Comparison of ENCODE assay signal across 14 cellular contexts in genomic region chr15:74233373-74233772, GRCh38. TPM values are rescaled to one million over a fixed set of nuclear protein-coding genes. Genes with fewer than 3 reads are reported as not detected.
DNase-seq lines count a peak whose midpoint lies in the region; ATAC-seq and TF ChIP-seq lines count a peak whose summit lies in the region.
"Had no signal": no experiment of that assay in that cellular context is flagged by ENCODE, and none has a peak within 500 bp of the region (broad histone marks: within the 10 kb centered on the region; RNA-seq: fewer than 3 reads in every experiment).

No MANE protein-coding gene starts in this region.

- H3K4me1 ChIP-seq in HEK293 (ENCODE audit: control insufficient read depth, insufficient read depth, low read length) (peaks cover 7% of the 10 kb centered on the region), mesenchymal stem cell (ENCODE audit: control insufficient read depth, insufficient read depth, low read depth, low read length) (peaks cover 25% of the 10 kb centered on the region), neural progenitor cell (peaks cover 20% of the 10 kb centered on the region), HAP-1 (peaks cover 7% of the 10 kb centered on the region)

- no peak overlapping the region for H3K4ac ChIP-seq in mesenchymal stem cell (ENCODE audit: low read depth in 1 of 2, low read length in 2 of 2)

- intact Hi-C loops in CD14-positive monocyte (cut with micrococcal nuclease) = no loop called here

- H3K4me3 ChIP-seq in HEK293 (ENCODE audit: low read depth, low read length) (no peak overlapping the region), mesenchymal stem cell (ENCODE audit: insufficient read depth in 1 of 2, low read depth in 1 of 2, low read length in 2 of 2) (no peak overlapping the region), neural progenitor cell (no peak overlapping the region), HAP-1 (no peak overlapping the region)

- WGBS in mesenchymal stem cell = 70% methylated on average over 6 of the region's 6 CpGs

- POLR2A ChIA-PET in HEK293 (lab: Yijun Ruan, JAX) = interaction anchor here (1.1 to 1.2 kb wide), 2 partner anchors 9 to 12 kb away, joined by 3 to 4 read pairs; no protein-coding TSS in a partner anchor

- H3K4me2 ChIP-seq in mesenchymal stem cell (ENCODE audit: low read length, poor library complexity, severe bottlenecking) = no peak overlapping the region
- H3K4me2 ChIP-seq in neural progenitor cell = no peak overlapping the region

- H3K27ac ChIP-seq in HEK293 (ENCODE audit: extremely low read depth, low read depth, low read length) (no peak overlapping the region), mesenchymal stem cell (ENCODE audit: low read length, poor library complexity, severe bottlenecking) (no peak overlapping the region), neural progenitor cell (no peak overlapping the region)

- no peak overlapping the region for H2BK120ac ChIP-seq in mesenchymal stem cell (ENCODE audit: low read depth, low read length)

- no peaks in the 10 kb centered on the region for H4K20me1 ChIP-seq in neural progenitor cell (ENCODE audit: low read depth)

- CTCF ChIA-PET in HEK293 (lab: Yijun Ruan, JAX) = interaction anchor here (0.8 to 1.5 kb wide), 4 partner anchors 10 to 269 kb away, joined by 3 to 5 read pairs (median 4); no protein-coding TSS in a partner anchor

- H3K14ac ChIP-seq in mesenchymal stem cell (ENCODE audit: low read length in 2 of 2) = no peak overlapping the region

- no peak overlapping the region for H3K18ac ChIP-seq in mesenchymal stem cell (ENCODE audit: low read depth in 1 of 2, low read length in 2 of 2)

- H3K9me3 Mint-ChIP-seq in neural progenitor cell = no peaks in the 10 kb centered on the region
- H3K9me3 Mint-ChIP-seq in CD14-positive monocyte = peaks cover 0 to 2% (median 0%) of the 10 kb centered on the region in 7 donors
- H3K9me3 Mint-ChIP-seq: CD8-positive, alpha-beta memory T cell had no signal

- TF ChIP-seq CTCF in HEK293 (tag by site-specific recombination; IDR thresholded peaks at IDR 0.05) (no peak), neural progenitor cell (IDR thresholded peaks at IDR 0.05) (no peak), CD14-positive monocyte (IDR thresholded peaks at IDR 0.05) (no peak)

- no peak overlapping the region for H4K8ac ChIP-seq in mesenchymal stem cell (ENCODE audit: low read length)

- H3K27me3 Mint-ChIP-seq in neural progenitor cell (ENCODE audit: insufficient read depth, low read depth) (peaks cover 38% of the 10 kb centered on the region), CD14-positive monocyte (ENCODE audit: low read depth in 3 of 3) (peaks cover 5 to 7% (median 5%) of the 10 kb centered on the region in 3 donors)

- H3K9me3 ChIP-seq in HEK293 (ENCODE audit: control insufficient read depth, insufficient read depth, low read depth, low read length) (no peaks in the 10 kb centered on the region), mesenchymal stem cell (ENCODE audit: control insufficient read depth, low read length) (no peaks in the 10 kb centered on the region), neural progenitor cell (ENCODE audit: low read depth) (no peaks in the 10 kb centered on the region), HAP-1 (no peaks in the 10 kb centered on the region)

- peaks cover 5 to 26% of the 10 kb centered on the region in 2 experiments for H3K27me3 ChIP-seq in mesenchymal stem cell (ENCODE audit: control insufficient read depth in 1 of 2, insufficient read depth in 1 of 2, low read length in 2 of 2)
- H3K27me3 ChIP-seq in neural progenitor cell = no peaks in the 10 kb centered on the region
- no peaks in the 10 kb centered on the region for H3K27me3 ChIP-seq in HAP-1 (ENCODE audit: low read depth)

- H2AFZ ChIP-seq in mesenchymal stem cell (ENCODE audit: low read depth, low read length) = no peak overlapping the region
- no peak overlapping the region for H2AFZ ChIP-seq in neural progenitor cell (replicated peaks)

- H2BK15ac ChIP-seq in mesenchymal stem cell (ENCODE audit: low read depth, poor library complexity, severe bottlenecking) = no peak overlapping the region

- H3F3A ChIP-seq in neural progenitor cell (ENCODE audit: low read depth) = peaks cover 6% of the 10 kb centered on the region

- H3K79me1 ChIP-seq in mesenchymal stem cell (replicated peaks; ENCODE audit: low read length, poor library complexity, severe bottlenecking) = no peaks in the 10 kb centered on the region

- H4K91ac ChIP-seq in mesenchymal stem cell (ENCODE audit: low read length) = no peak overlapping the region

- H3K36me3 ChIP-seq in HEK293 (ENCODE audit: control insufficient read depth in 2 of 2, insufficient read depth in 1 of 2, low read length in 2 of 2) (no peaks in the 10 kb centered on the region), mesenchymal stem cell (ENCODE audit: control insufficient read depth in 1 of 2, insufficient read depth in 2 of 2, low read depth in 1 of 2, low read length in 2 of 2) (no peaks in the 10 kb centered on the region), neural progenitor cell (no peaks in the 10 kb centered on the region), HAP-1 (replicated peaks) (no peaks in the 10 kb centered on the region)

- DNase-seq in mesenchymal stem cell (no peak), neural progenitor cell (ENCODE audit: low spot score) (no peak), CD14-positive monocyte (ENCODE audit: low spot score) (no peak), NCI-H69 (lab: John Stamatoyannopoulos, UW) (no peak), HAP-1 (ENCODE audit: low spot score in 2 of 2) (no peak)
- DNase-seq: CD8-positive, alpha-beta memory T cell; GOT3; IMR-90; KBM-7 had no signal

- no peak overlapping the region for H3K9ac ChIP-seq in mesenchymal stem cell (ENCODE audit: low read length)
- H3K9ac ChIP-seq in neural progenitor cell = no peak overlapping the region

- H3K79me2 ChIP-seq in neural progenitor cell (ENCODE audit: low read depth) = no peaks in the 10 kb centered on the region

- no peak overlapping the region for H2BK5ac ChIP-seq in mesenchymal stem cell (ENCODE audit: low read depth, low read length, poor library complexity, severe bottlenecking)

- H3K23ac ChIP-seq in mesenchymal stem cell (ENCODE audit: low read length in 2 of 2) = no peak overlapping the region

- ATAC-seq in GM19452 (IDR thresholded peaks at IDR 0.05; ENCODE audit: unreplicated experiment) = no peak
- ATAC-seq: HCT116 had no signal

- in situ Hi-C loops in HAP-1 (cut with MboI; ENCODE audit: low sequenced_read_pairs) = no loop called here

- H3K4me3 Mint-ChIP-seq in neural progenitor cell (peak overlapping the region; percentile 15), CD14-positive monocyte (no peak overlapping the region)
- H3K4me3 Mint-ChIP-seq: CD8-positive, alpha-beta memory T cell had no signal

- H3K4me1 Mint-ChIP-seq in neural progenitor cell (peaks cover 58% of the 10 kb centered on the region), CD14-positive monocyte (no peaks in the 10 kb centered on the region)
- H3K4me1 Mint-ChIP-seq: CD8-positive, alpha-beta memory T cell had no signal

- H3K27ac Mint-ChIP-seq in neural progenitor cell (peak overlapping the region; percentile 17), CD14-positive monocyte (peak overlapping the region in 1 of 7 donors; percentile 77)
- H3K27ac Mint-ChIP-seq: CD8-positive, alpha-beta memory T cell had no signal

- H3K36me3 Mint-ChIP-seq in neural progenitor cell (no peaks in the 10 kb centered on the region), CD14-positive monocyte (no peaks in the 10 kb centered on the region)
- H3K36me3 Mint-ChIP-seq: CD8-positive, alpha-beta memory T cell had no signal

- H2BK12ac ChIP-seq in mesenchymal stem cell (ENCODE audit: low read length in 2 of 2) = no peak overlapping the region

- H2AK5ac ChIP-seq in mesenchymal stem cell (ENCODE audit: low read length, severe bottlenecking) = peak overlapping the region; percentile 25

TF ChIP-seq in HEK293, 187 proteins besides CTCF, POLR2A, EP300 and RAD21:
- TF ChIP-seq ZNF239 (tag by site-specific recombination; IDR thresholded peaks at IDR 0.05) (no peak), ZNF18 (tag by site-specific recombination; IDR thresholded peaks at IDR 0.05) (peak; percentile 65), ZNF600 (tag by site-specific recombination; IDR thresholded peaks at IDR 0.05) (no peak)

RNA-seq across cellular contexts. Expression of gene CCDC33, which starts 2.8 kb away (rescaled TPM):
- polyA plus RNA-seq in mesenchymal stem cell (2013, experiment 1 of 2) = 0.29 TPM
- polyA plus RNA-seq in mesenchymal stem cell (2013, experiment 2 of 2) = 0.40 TPM
- 1.9 TPM in 1 of 2 replicates, not detected in the other for total RNA-seq in neural progenitor cell (ENCODE audit: low replicate concordance)
- polyA plus RNA-seq in CD14-positive monocyte = not detected
- total RNA-seq: CD8-positive, alpha-beta memory T cell; IMR-90 had no signal
- polyA plus RNA-seq: AG04450; CD8-positive, alpha-beta memory T cell; IMR-90 had no signal

RNA-seq across cellular contexts. Expression of gene STRA6, which starts 30.8 kb away (rescaled TPM):
- polyA plus RNA-seq in mesenchymal stem cell (2013, experiment 1 of 2) = 13.9 TPM
- polyA plus RNA-seq in mesenchymal stem cell (2013, experiment 2 of 2) = 12.6 TPM
- 3.1 and 5.9 TPM in 2 replicates for total RNA-seq in neural progenitor cell (ENCODE audit: low replicate concordance)
- not detected for polyA plus RNA-seq in CD14-positive monocyte
- total RNA-seq: CD8-positive, alpha-beta memory T cell; IMR-90 had no signal
- polyA plus RNA-seq: CD8-positive, alpha-beta memory T cell had no signal

RNA-seq across cellular contexts. Expression of gene ISLR, which starts 59.9 kb away (rescaled TPM):
- polyA plus RNA-seq in mesenchymal stem cell (2013, experiment 1 of 2) = 4.7 TPM
- 3.5 TPM for polyA plus RNA-seq in mesenchymal stem cell (2013, experiment 2 of 2)
- total RNA-seq in neural progenitor cell (ENCODE audit: low replicate concordance) = 0.68 TPM in 1 of 2 replicates, not detected in the other
- polyA plus RNA-seq in CD14-positive monocyte = not detected
- total RNA-seq: CD8-positive, alpha-beta memory T cell; HT-29 had no signal
- polyA plus RNA-seq: CD8-positive, alpha-beta memory T cell had no signal
